20 cellular contexts compared by ENCODE assay signal in genomic region chr13:29587645-29588044, GRCh38. TPM values are rescaled to one million over a fixed set of nuclear protein-coding genes. Genes with fewer than 3 reads are reported as not detected.
DNase-seq lines count a peak whose midpoint lies in the region; TF ChIP-seq lines count a peak whose summit lies in the region.
"Had no signal": no experiment of that assay in that cellular context is flagged by ENCODE, and none has a peak within 500 bp of the region (broad histone marks: within the 10 kb centered on the region; RNA-seq: fewer than 3 reads in every experiment).

No MANE protein-coding gene starts in this region.

- H2AK5ac ChIP-seq in trophoblast cell (ENCODE audit: low read length) = no peak overlapping the region

- peaks cover under 1% of the 10 kb centered on the region for H3K79me1 ChIP-seq in trophoblast cell (ENCODE audit: low read length)

- no peak overlapping the region for H3K14ac ChIP-seq in trophoblast cell (ENCODE audit: low read length)

- peaks cover 10% of the 10 kb centered on the region; the same call in 1 of the 2 replicates for H4K20me1 ChIP-seq in GM23248 (ENCODE audit: insufficient read depth)

- DNase-seq in GM23248 (peak; percentile 85), RPMI7951 (ENCODE audit: low read depth) (peak; percentile 27), epithelial cell of esophagus (ENCODE audit: low read depth) (peak; percentile 33), trophoblast cell (no peak), RPMI8226 (no peak), HEK293T (ENCODE audit: extremely low spot score) (no peak), mesenteric fat pad (ENCODE audit: low spot score) (no peak)
- DNase-seq in activated naive CD4-positive, alpha-beta T cell treated with anti-CD3 and anti-CD28 coated beads, Interleukin-2, amount 50 U/mL, for 16 hours = no peak
- DNase-seq: activated CD4-positive, alpha-beta T cell treated with anti-CD3 and anti-CD28 coated beads for 36 hours; CD4-positive, alpha-beta memory T cell; DMS79 treated with DMSO at 0.1 percent for 48 hours; effector CD4-positive, alpha-beta T cell; heart right ventricle; immature natural killer cell; lower lobe of right lung; NCI-H1417 treated with DMSO at 0.1 percent for 48 hours; nucleus accumbens; SW 1271 had no signal

- H3K79me2 ChIP-seq in GM23248 (ENCODE audit: insufficient read depth) (peaks cover 100% of the 10 kb centered on the region), trophoblast cell (ENCODE audit: control insufficient read depth, insufficient read depth, low read length, poor library complexity) (peaks cover 14% of the 10 kb centered on the region)

- no peak overlapping the region for H4K91ac ChIP-seq in trophoblast cell (ENCODE audit: low read depth, low read length)

- H3K36me3 ChIP-seq in GM23248 (ENCODE audit: low read depth) (peaks cover 9% of the 10 kb centered on the region; the same call in 1 of the 2 replicates), trophoblast cell (ENCODE audit: control insufficient read depth in 1 of 2, insufficient read depth in 2 of 2, low read length in 2 of 2) (peaks cover 4 to 6% of the 10 kb centered on the region in 2 experiments)
- H3K36me3 ChIP-seq: cardiac muscle cell, heart right ventricle, lower lobe of right lung, thoracic aorta had no signal

- H3K27me3 ChIP-seq in GM23248 (replicated peaks; ENCODE audit: insufficient read depth) = no peaks in the 10 kb centered on the region
- H3K27me3 ChIP-seq in trophoblast cell (ENCODE audit: insufficient read depth, low read length) = no peaks in the 10 kb centered on the region
- H3K27me3 ChIP-seq: cardiac muscle cell, heart right ventricle had no signal

- H2BK5ac ChIP-seq in trophoblast cell (ENCODE audit: low read depth, low read length, poor library complexity) = no peak overlapping the region

- peak overlapping the region; percentile 84 for H3K4ac ChIP-seq in trophoblast cell (ENCODE audit: low read depth, low read length)

- H3K9me2 ChIP-seq in GM23248 (ENCODE audit: insufficient read depth) = no peaks in the 10 kb centered on the region

- WGBS in GM23248 (ENCODE audit: low coverage in 1 of 2, low lambda C conversion rate in 2 of 2, missing lambda C conversion rate in 2 of 2), 2 experiments = 26 to 29% methylated on average over 7 of the region's 7 CpGs
- WGBS in trophoblast cell (ENCODE audit: extremely low coverage, insufficient coverage, insufficient read length) = no CpG with 5 or more reads among the region's 7 CpGs

- H4K12ac ChIP-seq in trophoblast cell (ENCODE audit: low read depth, low read length) = no peak overlapping the region

- H3K9ac ChIP-seq in GM23248 (peak overlapping the region; percentile 47), trophoblast cell (ENCODE audit: low read length) (no peak overlapping the region)

- H3F3A ChIP-seq in GM23248 (ENCODE audit: insufficient read depth) = peaks cover 72% of the 10 kb centered on the region

- H3K4me2 ChIP-seq in GM23248 (ENCODE audit: unreplicated experiment) (peak overlapping the region; percentile 31), trophoblast cell (ENCODE audit: low read length) (no peak overlapping the region)

- CTCF ChIA-PET in HEK293T (lab: Yijun Ruan, JAX) = no interaction called here

- no peak overlapping the region for H3K4me3 ChIP-seq in GM23248
- no peak overlapping the region for H3K4me3 ChIP-seq in epithelial cell of esophagus (ENCODE audit: low read length)
- H3K4me3 ChIP-seq in trophoblast cell (ENCODE audit: low read depth, low read length) = no peak overlapping the region
- H3K4me3 ChIP-seq: cardiac muscle cell, heart right ventricle, lower lobe of right lung, thoracic aorta had no signal

- no peak overlapping the region for H2AFZ ChIP-seq in GM23248
- H2AFZ ChIP-seq in trophoblast cell (ENCODE audit: insufficient read depth, low read length, poor library complexity) = no peak overlapping the region

- H2BK12ac ChIP-seq in trophoblast cell (ENCODE audit: low read length) = no peak overlapping the region

- H3K4me1 ChIP-seq in GM23248 (ENCODE audit: insufficient read depth) = peaks cover 97% of the 10 kb centered on the region
- peaks cover 10 to 31% of the 10 kb centered on the region in 2 experiments for H3K4me1 ChIP-seq in trophoblast cell (ENCODE audit: control insufficient read depth in 1 of 2, insufficient read depth in 2 of 2, low read length in 2 of 2)
- H3K4me1 ChIP-seq: lower lobe of right lung had no signal

- TF ChIP-seq CTCF in epithelial cell of esophagus (IDR thresholded peaks at IDR 0.05; ENCODE audit: insufficient read depth, low read depth, low read length, missing control alignments) = no peak

- no peaks in the 10 kb centered on the region for H3K9me3 ChIP-seq in GM23248 (ENCODE audit: low read depth)
- H3K9me3 ChIP-seq in trophoblast cell (ENCODE audit: insufficient read depth, low read depth, low read length) = peaks cover 2% of the 10 kb centered on the region
- H3K9me3 ChIP-seq: heart right ventricle, lower lobe of right lung, thoracic aorta had no signal

- peak overlapping the region; percentile 99 for H3K27ac ChIP-seq in GM23248
- H3K27ac ChIP-seq in trophoblast cell (ENCODE audit: low read depth, low read length) = no peak overlapping the region
- H3K27ac ChIP-seq: cardiac muscle cell, heart right ventricle, lower lobe of right lung, thoracic aorta had no signal

- no peak overlapping the region for H3K23ac ChIP-seq in trophoblast cell (ENCODE audit: low read length)

- H3K18ac ChIP-seq in trophoblast cell (ENCODE audit: low read length) = no peak overlapping the region

- no peak overlapping the region for H4K8ac ChIP-seq in trophoblast cell (ENCODE audit: low read depth, low read length)

- POLR2A ChIA-PET in HEK293T (lab: Yijun Ruan, JAX) = no interaction called here

- in situ Hi-C loops in GM23248 (cut with MboI) = no loop called here

- no peak overlapping the region for H2BK120ac ChIP-seq in trophoblast cell (ENCODE audit: insufficient read depth, low read length, poor library complexity)

TF ChIP-seq in HEK293T, 16 proteins besides CTCF, POLR2A, EP300 and RAD21:
- TF ChIP-seq LEF1 (IDR thresholded peaks at IDR 0.05; ENCODE audit: borderline replicate concordance) (no peak), ELF4 (IDR thresholded peaks at IDR 0.05) (no peak), SUZ12 (IDR thresholded peaks at IDR 0.05) (no peak), FOXM1 (IDR thresholded peaks at IDR 0.05; ENCODE audit: borderline replicate concordance) (no peak), FOXA1 (IDR thresholded peaks at IDR 0.05) (no peak), NFRKB (IDR thresholded peaks at IDR 0.05) (no peak), TARDBP (IDR thresholded peaks at IDR 0.05) (no peak), FOXK2 (IDR thresholded peaks at IDR 0.05) (no peak), SP1 (IDR thresholded peaks at IDR 0.05) (no peak), ZNF384 (IDR thresholded peaks at IDR 0.05) (no peak), L3MBTL2 (conservative IDR thresholded peaks at IDR 0.05) (no peak)
- TF ChIP-seq, protein P1, sequence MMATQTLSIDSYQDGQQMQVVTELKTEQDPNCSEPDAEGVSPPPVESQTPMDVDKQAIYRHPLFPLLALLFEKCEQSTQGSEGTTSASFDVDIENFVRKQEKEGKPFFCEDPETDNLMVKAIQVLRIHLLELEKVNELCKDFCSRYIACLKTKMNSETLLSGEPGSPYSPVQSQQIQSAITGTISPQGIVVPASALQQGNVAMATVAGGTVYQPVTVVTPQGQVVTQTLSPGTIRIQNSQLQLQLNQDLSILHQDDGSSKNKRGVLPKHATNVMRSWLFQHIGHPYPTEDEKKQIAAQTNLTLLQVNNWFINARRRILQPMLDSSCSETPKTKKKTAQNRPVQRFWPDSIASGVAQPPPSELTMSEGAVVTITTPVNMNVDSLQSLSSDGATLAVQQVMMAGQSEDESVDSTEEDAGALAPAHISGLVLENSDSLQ (IDR thresholded peaks at IDR 0.05) = no peak

RNA-seq across cellular contexts. Expression of gene SLC7A1, which starts 7.8 kb away (rescaled TPM):
- total RNA-seq in GM23248 (2014; rRNA removed; shearing (Covaris generic)) = 34.7 and 52.0 TPM in 2 replicates
- 37.8 and 38.6 TPM in 2 replicates for polyA plus RNA-seq in GM23248 (2016; fragmentation: Nextera tagmentation; extraction: Ambion mirVana)
- total RNA-seq in RPMI7951 (2014; rRNA removed; shearing (Covaris generic)) = 11.1 and 12.6 TPM in 2 replicates
- polyA plus RNA-seq in trophoblast cell (2013) = 42.5 and 45.6 TPM in 2 replicates
- total RNA-seq in mesenteric fat pad = 31.9 TPM

Comparison
In these comparisons a context has a peak if more than half of its experiments do, and no peak if none do; other contexts are left out.
1. DNase-seq: peak in GM23248 (single experiment), RPMI7951 (single experiment) and epithelial cell of esophagus (single experiment); none in trophoblast cell (0 of 2), activated naive CD4-positive, alpha-beta T cell treated with anti-CD3 and anti-CD28 coated beads, Interleukin-2, amount 50 U/mL, for 16 hours (single experiment), RPMI8226 (single experiment), HEK293T (single experiment) and mesenteric fat pad (single experiment).